ENCODE assay signal across 10 cellular contexts in the genomic region with DNA sequence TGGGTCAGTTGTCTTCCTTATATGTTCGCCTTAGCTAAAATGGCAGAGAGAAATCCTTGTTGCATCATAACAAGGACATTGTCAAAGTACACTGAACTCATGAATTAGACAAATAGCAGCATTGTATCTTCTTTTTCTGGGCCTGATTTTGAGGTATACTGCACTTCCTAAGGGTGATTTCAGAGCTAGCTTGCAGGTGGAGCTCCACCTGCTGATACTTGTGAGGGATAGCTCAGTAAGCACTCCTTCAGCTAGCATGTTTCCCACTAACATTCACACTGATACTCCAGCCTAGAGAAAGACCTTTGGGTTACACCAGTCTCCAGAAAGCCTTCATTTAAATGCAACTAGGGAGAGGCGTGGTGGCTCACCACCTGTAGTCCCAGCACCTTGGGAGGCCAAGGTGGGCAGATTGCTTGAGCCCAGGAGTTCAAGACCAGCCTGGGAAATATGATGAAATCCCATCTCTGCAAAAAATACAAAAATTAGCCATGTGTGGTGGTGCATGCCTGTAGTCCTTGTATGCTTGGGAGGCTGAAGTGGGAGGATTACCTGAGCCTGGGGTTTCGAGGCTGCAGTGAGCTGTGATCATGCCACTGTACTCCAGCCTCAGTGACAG. TPM values are rescaled to one million over a fixed set of nuclear protein-coding genes. Genes with fewer than 3 reads are reported as not detected.
A peak's percentile ranks its signal among the peaks of the same experiment; 100 is the strongest.
DNase-seq lines count a peak whose midpoint lies in the region; ATAC-seq and TF ChIP-seq lines count a peak whose summit lies in the region.
"Had no signal": no experiment of that assay in that cellular context is flagged by ENCODE, and none has a peak within 500 bp of the region (broad histone marks: within the 10 kb centered on the region; RNA-seq: fewer than 3 reads in every experiment).

No MANE protein-coding gene starts in this region.

- no peaks in the 10 kb centered on the region for H3K36me3 Mint-ChIP-seq in activated T-helper 17 cell treated with anti-CD3 and anti-CD28 coated beads, Interleukin-2, amount 50 U/mL, for 72 hours (ENCODE audit: low read depth)

- H3K36me3 ChIP-seq in KMS-11 (ENCODE audit: insufficient read depth) (no peaks in the 10 kb centered on the region), mucosa of descending colon (ENCODE audit: low read depth) (no peaks in the 10 kb centered on the region), aorta (ENCODE audit: control insufficient read depth in 1 of 2, insufficient read depth in 2 of 2, low read length in 1 of 2) (no peaks in the 10 kb centered on the region)

- H3K27me3 ChIP-seq in KMS-11 (ENCODE audit: insufficient read depth, low read depth) (no peaks in the 10 kb centered on the region), aorta (ENCODE audit: control insufficient read depth in 1 of 2, insufficient read depth in 2 of 2, low read length in 1 of 2) (no peaks in the 10 kb centered on the region)

- TF ChIP-seq CTCF in KMS-11 (conservative IDR thresholded peaks at IDR 0.05; ENCODE audit: low read depth, low read length) (0 out of 2 replicates have a peak, but pooled peaks have one; percentile 18), mucosa of descending colon (IDR thresholded peaks at IDR 0.05) (no peak)

- H3K27me3 Mint-ChIP-seq in activated T-helper 17 cell treated with anti-CD3 and anti-CD28 coated beads, Interleukin-2, amount 50 U/mL, for 72 hours, result no peaks in the 10 kb centered on the region
- H3K27me3 Mint-ChIP-seq: brain had no signal

- H4K20me1 ChIP-seq in KMS-11 (ENCODE audit: insufficient read depth), result no peaks in the 10 kb centered on the region

- H2AFZ ChIP-seq in KMS-11 (ENCODE audit: low read depth), result no peak overlapping the region

- H3K4me1 Mint-ChIP-seq in activated T-helper 17 cell treated with anti-CD3 and anti-CD28 coated beads, Interleukin-2, amount 50 U/mL, for 72 hours, result no peaks in the 10 kb centered on the region
- H3K4me1 Mint-ChIP-seq: brain had no signal

- no peak overlapping the region for H3K27ac Mint-ChIP-seq in activated T-helper 17 cell treated with anti-CD3 and anti-CD28 coated beads, Interleukin-2, amount 50 U/mL, for 72 hours
- H3K27ac Mint-ChIP-seq: brain had no signal

- H3K9me3 Mint-ChIP-seq in activated T-helper 17 cell treated with anti-CD3 and anti-CD28 coated beads, Interleukin-2, amount 50 U/mL, for 72 hours, result no peaks in the 10 kb centered on the region

- 98 to 99% methylated on average over 3 of the region's 3 CpGs for WGBS in aorta, 2 donors

- DNase-seq in NCI-H1092 treated with DMSO at 0.1 percent for 48 hours (lab: John Stamatoyannopoulos, UW) (peak; percentile 18), NCI-H1092 (lab: John Stamatoyannopoulos, UW) (no peak), mucosa of descending colon (peak in 1 of 3 donors; percentile 5), Right ventricle myocardium superior (no peak), anterior cingulate cortex (lab: John Stamatoyannopoulos, UW) (no peak), aorta (no peak)
- DNase-seq: islet precursor cell had no signal

- H3K79me2 ChIP-seq in KMS-11 (ENCODE audit: insufficient read depth, low read depth), result no peaks in the 10 kb centered on the region

- H3K4me3 Mint-ChIP-seq in activated T-helper 17 cell treated with anti-CD3 and anti-CD28 coated beads, Interleukin-2, amount 50 U/mL, for 72 hours, result no peak overlapping the region
- H3K4me3 Mint-ChIP-seq: brain had no signal

- H3K9ac ChIP-seq in KMS-11, result no peak overlapping the region

- intact Hi-C loops in mucosa of descending colon (cut with DNase I, micrococcal nuclease) (no loop called here), Right ventricle myocardium superior (cut with DNase I) (no loop called here), aorta (cut with DNase I) (no loop called here)

- H3K4me2 ChIP-seq in KMS-11, result no peak overlapping the region

- no peaks in the 10 kb centered on the region for H3K9me3 ChIP-seq in mucosa of descending colon
- no peaks in the 10 kb centered on the region for H3K9me3 ChIP-seq in aorta (ENCODE audit: control insufficient read depth, low read length)

- H3K4me3 ChIP-seq in KMS-11 (IDR thresholded peaks at IDR 0.05; ENCODE audit: insufficient read depth, low read depth, low read length) (no peak overlapping the region), mucosa of descending colon (no peak overlapping the region), aorta (ENCODE audit: low read length in 2 of 2) (no peak overlapping the region)

- H3K4me1 ChIP-seq in KMS-11 (ENCODE audit: low read depth, poor library complexity, severe bottlenecking), result no peaks in the 10 kb centered on the region
- no peaks in the 10 kb centered on the region for H3K4me1 ChIP-seq in mucosa of descending colon (ENCODE audit: low read depth)
- H3K4me1 ChIP-seq in aorta (ENCODE audit: control insufficient read depth in 1 of 2, insufficient read depth in 2 of 2, low read length in 2 of 2), result no peaks in the 10 kb centered on the region

- ATAC-seq in activated T-helper 17 cell treated with anti-CD3 and anti-CD28 coated beads, Interleukin-2, amount 50 U/mL, for 72 hours (replicated peaks), result peak; percentile 52
- peak; percentile 21 for ATAC-seq in mucosa of descending colon
- ATAC-seq in Right ventricle myocardium superior (ENCODE audit: poor library complexity), result no peak
- no peak for ATAC-seq in aorta (ENCODE audit: low FRiP score)

- no peak overlapping the region for H3K27ac ChIP-seq in KMS-11
- no peak overlapping the region for H3K27ac ChIP-seq in aorta (ENCODE audit: low read depth in 1 of 2, low read length in 2 of 2)

RNA-seq across cellular contexts. Expression of a gene that starts 29.8 kb away (rescaled TPM):
- 10 to 100 TPM in 1 of 2 donors, 1 to 10 TPM in 1; 7.6 to 26.2 TPM for total RNA-seq in activated T-helper 17 cell treated with anti-CD3 and anti-CD28 coated beads, Interleukin-2, amount 50 U/mL, for 72 hours
- total RNA-seq in mucosa of descending colon (10 to 100 TPM in 1 of 3 donors, 1 to 10 TPM in 2; 5.4 to 62.7 (median 5.5) TPM), Right ventricle myocardium superior (23.1 TPM), aorta (100 to 1,000 TPM in 1 of 2 donors, 10 to 100 TPM in 1; 94.9 to 102 TPM)
- polyA plus RNA-seq in aorta, result 10 to 100 TPM; 22.2 to 56.8 TPM

Comparison
In these comparisons a context has a peak if more than half of its experiments do, and no peak if none do; other contexts are left out.
1. ATAC-seq: peak in activated T-helper 17 cell treated with anti-CD3 and anti-CD28 coated beads, Interleukin-2, amount 50 U/mL, for 72 hours (single experiment) and mucosa of descending colon (single experiment); none in Right ventricle myocardium superior (single experiment) and aorta (single experiment).